14 cellular contexts compared by ENCODE assay signal in the genomic region with DNA sequence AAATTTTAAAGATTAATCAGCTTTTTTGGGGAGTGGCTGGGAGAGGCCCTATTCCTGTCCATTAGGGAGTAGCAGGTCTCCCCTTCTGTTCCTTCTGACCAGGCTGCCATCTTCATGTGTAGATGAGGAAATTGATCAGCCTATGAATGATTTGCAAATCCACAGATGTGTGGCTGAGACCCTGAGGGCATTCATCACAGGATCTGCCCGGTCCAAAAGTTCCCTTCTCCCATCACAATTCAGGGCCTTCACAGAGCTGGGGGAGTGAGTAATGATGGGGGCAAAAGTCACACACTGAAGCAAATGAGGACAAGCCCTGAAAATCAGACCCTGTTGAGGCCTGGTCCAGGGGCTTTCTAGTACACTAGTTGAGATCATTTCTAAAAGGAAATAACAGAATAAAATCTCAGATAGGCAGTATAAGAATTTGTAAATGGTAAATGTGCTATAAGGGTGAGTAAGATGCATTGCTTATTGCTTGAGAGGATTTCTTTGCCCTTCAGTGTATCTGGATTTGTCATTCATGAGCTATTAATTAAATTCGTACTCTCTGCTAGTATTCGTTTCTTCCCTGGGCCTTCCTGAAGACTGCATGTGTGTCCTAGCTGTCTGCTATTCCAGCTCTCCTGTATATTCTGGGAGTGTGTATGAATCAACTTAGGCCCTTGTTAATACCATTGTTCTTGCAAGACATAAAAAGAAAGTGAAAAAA. TPM values are rescaled to one million over a fixed set of nuclear protein-coding genes. Genes with fewer than 3 reads are reported as not detected.
A peak's percentile ranks its signal among the peaks of the same experiment; 100 is the strongest.
DNase-seq lines count a peak whose midpoint lies in the region; ATAC-seq and TF ChIP-seq lines count a peak whose summit lies in the region.
"Had no signal": no experiment of that assay in that cellular context is flagged by ENCODE, and none has a peak within 500 bp of the region (broad histone marks: within the 10 kb centered on the region; RNA-seq: fewer than 3 reads in every experiment).

No MANE protein-coding gene starts in this region.

- H3K9me3 ChIP-seq in BLaER1 (no peaks in the 10 kb centered on the region), SK-N-SH (no peaks in the 10 kb centered on the region)
- H3K9me3 ChIP-seq: Peyer's patch, tibial nerve had no signal

- H3K4me3 ChIP-seq in BLaER1 = no peak overlapping the region
- H3K4me3 ChIP-seq in SK-N-SH (ENCODE audit: low read depth in 2 of 2, low read length in 1 of 2) = no peak overlapping the region
- H3K4me3 ChIP-seq: Peyer's patch, tibial nerve had no signal

- 32% methylated on average over 3 of the region's 3 CpGs for WGBS in SK-N-SH (ENCODE audit: low lambda C conversion rate)

- no peaks in the 10 kb centered on the region for H4K20me1 ChIP-seq in BLaER1
- no peaks in the 10 kb centered on the region for H4K20me1 ChIP-seq in SK-N-SH (ENCODE audit: insufficient read depth)

- H3K79me2 ChIP-seq in SK-N-SH (ENCODE audit: insufficient read depth) = peaks cover 7% of the 10 kb centered on the region; the same call in 1 of the 2 replicates

- H3K36me3 ChIP-seq in BLaER1 = no peaks in the 10 kb centered on the region
- H3K36me3 ChIP-seq in SK-N-SH (replicated peaks in 1 of 2; ENCODE audit: control insufficient read depth in 1 of 2, insufficient read depth in 2 of 2, low read length in 1 of 2) = no peaks in the 10 kb centered on the region
- H3K36me3 ChIP-seq: Peyer's patch, tibial nerve had no signal

- no peak for TF ChIP-seq CTCF in SK-N-SH (IDR thresholded peaks at IDR 0.05)
- no peak for TF ChIP-seq CTCF in neural crest cell (conservative IDR thresholded peaks at IDR 0.05)
- TF ChIP-seq CTCF in nephron progenitor cell (IDR thresholded peaks at IDR 0.05) = no peak

- peaks cover 25% of the 10 kb centered on the region for H3F3A ChIP-seq in SK-N-SH (replicated peaks; ENCODE audit: insufficient read depth)

- peak overlapping the region; percentile 76 for H3K27ac Mint-ChIP-seq in neural crest cell (ENCODE audit: unreplicated experiment)
- no peak overlapping the region for H3K27ac Mint-ChIP-seq in nephron progenitor cell

- H2AFZ ChIP-seq in SK-N-SH (ENCODE audit: low read depth) = no peak overlapping the region

- H3K36me3 Mint-ChIP-seq in neural crest cell (ENCODE audit: low read depth) = peaks cover 4% of the 10 kb centered on the region
- H3K36me3 Mint-ChIP-seq in nephron progenitor cell (ENCODE audit: low read depth) = peaks cover 45% of the 10 kb centered on the region

- H3K27ac ChIP-seq in BLaER1 (no peak overlapping the region), SK-N-SH (ENCODE audit: low read depth in 2 of 2, low read length in 1 of 2) (peak overlapping the region; percentile 67 to 84; a peak in 3 of 4 replicates), epithelial cell of prostate (peak overlapping the region; percentile 96)
- H3K27ac ChIP-seq: Peyer's patch had no signal

- DNase-seq in SK-N-SH (no peak), epithelial cell of prostate (ENCODE audit: low read depth, low spot score) (no peak), neural crest cell (ENCODE audit: low read depth, low spot score) (no peak), NCI-H2029 (lab: John Stamatoyannopoulos, UW) (no peak), nephron progenitor cell (no peak)
- DNase-seq: activated CD4-positive, CD25-positive, alpha-beta regulatory T cell treated with anti-CD3 and anti-CD28 coated beads, Interleukin-2, amount 50 U/mL, for 72 hours; activated T-cell treated with anti-CD3 and anti-CD28 coated beads for 4 hours; NCI-H2081; NCI-H526 treated with DMSO at 0.1 percent for 48 hours; Peyer's patch had no signal

- H3K4me2 ChIP-seq in BLaER1 = peak overlapping the region; percentile 59
- peak overlapping the region; percentile 65; the same call in 1 of the 2 replicates for H3K4me2 ChIP-seq in SK-N-SH

- H3K27me3 ChIP-seq in BLaER1 = no peaks in the 10 kb centered on the region
- H3K27me3 ChIP-seq in SK-N-SH (ENCODE audit: insufficient read depth) = no peaks in the 10 kb centered on the region
- H3K27me3 ChIP-seq: Peyer's patch, tibial nerve had no signal

- H3K9me2 ChIP-seq in SK-N-SH = no peaks in the 10 kb centered on the region

- no peak for TF ChIP-seq EP300 in SK-N-SH (IDR thresholded peaks at IDR 0.05; ENCODE audit: borderline replicate concordance in 1 of 2, low read depth in 1 of 2, low read length in 1 of 2)

- TF ChIP-seq RAD21 in SK-N-SH (IDR thresholded peaks at IDR 0.05; ENCODE audit: low read length) = no peak

- H3K4me1 ChIP-seq in BLaER1 (peaks cover 43% of the 10 kb centered on the region), SK-N-SH (ENCODE audit: control insufficient read depth in 1 of 2, insufficient read depth in 2 of 2, low read depth in 1 of 2, low read length in 1 of 2) (peaks cover 39% of the 10 kb centered on the region in 2 experiments)

- peaks cover 67% of the 10 kb centered on the region for H3K4me1 Mint-ChIP-seq in neural crest cell
- H3K4me1 Mint-ChIP-seq in nephron progenitor cell = peaks cover 61% of the 10 kb centered on the region

- H3K27me3 Mint-ChIP-seq in neural crest cell (ENCODE audit: low read depth) (no peaks in the 10 kb centered on the region), nephron progenitor cell (ENCODE audit: low read depth, poor library complexity) (no peaks in the 10 kb centered on the region)

- CTCF ChIA-PET in SK-N-SH (lab: Yijun Ruan, JAX) = interaction anchor here (0.6 to 0.8 kb wide), 2 partner anchors 25 to 31 kb away, joined by 3 to 4 read pairs; no protein-coding TSS in a partner anchor

- H3K9ac ChIP-seq in BLaER1 (no peak overlapping the region), SK-N-SH (peak overlapping the region; percentile 23; the same call in 1 of the 2 replicates)

- no peaks in the 10 kb centered on the region for H3K9me3 Mint-ChIP-seq in neural crest cell
- H3K9me3 Mint-ChIP-seq in nephron progenitor cell = no peaks in the 10 kb centered on the region

- H3K4me3 Mint-ChIP-seq in neural crest cell (no peak overlapping the region), nephron progenitor cell (no peak overlapping the region)

- no peak for ATAC-seq in HG03432 (IDR thresholded peaks at IDR 0.05; ENCODE audit: unreplicated experiment)
- no peak for ATAC-seq in GM18502 (IDR thresholded peaks at IDR 0.05; ENCODE audit: poor library complexity, unreplicated experiment)

- POLR2A ChIA-PET in SK-N-SH (lab: Yijun Ruan, JAX) = no interaction called here

TF ChIP-seq in SK-N-SH, 30 proteins besides CTCF, POLR2A, EP300 and RAD21:
- TF ChIP-seq NFIC (IDR thresholded peaks at IDR 0.05; ENCODE audit: borderline replicate concordance) (no peak), FOXM1 (IDR thresholded peaks at IDR 0.05; ENCODE audit: low read depth) (0 out of 2 replicates have a peak, but pooled peaks have one; percentile 15)

RNA-seq across cellular contexts. Expression of a gene that starts 53.2 kb away (rescaled TPM):
- 3.0 and 3.1 TPM in 2 replicates for polyA plus RNA-seq in SK-N-SH (2012; rRNA removed)
- 2.8 and 3.0 TPM in 2 replicates for polyA plus RNA-seq in SK-N-SH (2012; cell fraction: cytosol; rRNA removed)
- polyA plus RNA-seq in SK-N-SH (2012; cell fraction: nucleus; rRNA removed) = 2.8 and 4.3 TPM in 2 replicates
- 38.9 and 39.3 TPM in 2 replicates for total RNA-seq in neural crest cell
